19 cellular contexts compared by ENCODE assay signal in the genomic region with DNA sequence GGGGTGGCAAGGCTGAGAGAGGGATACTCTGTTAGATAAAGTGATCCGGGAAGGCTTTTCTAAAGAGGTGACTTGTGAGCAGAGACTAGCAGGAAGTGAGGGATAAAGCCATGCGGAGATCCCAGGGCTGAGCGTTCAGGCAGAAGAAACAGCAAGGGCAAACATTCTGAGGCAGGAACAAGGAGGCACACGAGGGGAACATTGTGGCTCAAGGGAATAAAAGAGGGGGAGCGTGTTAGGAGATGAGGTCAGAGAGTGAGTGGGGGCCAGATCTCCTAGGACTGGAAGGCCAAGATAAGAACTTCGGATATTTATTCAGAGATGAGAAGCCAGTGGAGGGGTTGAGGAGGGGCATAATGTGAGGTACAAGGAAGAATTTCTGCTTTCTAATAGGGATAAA.
DNase-seq lines count a peak whose midpoint lies in the region; ATAC-seq and TF ChIP-seq lines count a peak whose summit lies in the region.
"Had no signal": no experiment of that assay in that cellular context is flagged by ENCODE, and none has a peak within 500 bp of the region (broad histone marks: within the 10 kb centered on the region; RNA-seq: fewer than 3 reads in every experiment).

No MANE protein-coding gene starts in this region.

- peak overlapping the region in 1 of 8 donors; percentile 35 for H3K27ac Mint-ChIP-seq in CD8-positive, alpha-beta memory T cell
- H3K27ac Mint-ChIP-seq in WTC11, result no peak overlapping the region
- H3K27ac Mint-ChIP-seq in glutamatergic neuron (ENCODE audit: unreplicated experiment), result no peak overlapping the region
- H3K27ac Mint-ChIP-seq: IgD-negative memory B cell had no signal

- no peaks in the 10 kb centered on the region for H3K9me3 ChIP-seq in CD8-positive, alpha-beta memory T cell (ENCODE audit: low read length)
- H3K9me3 ChIP-seq in HEK293 (ENCODE audit: control insufficient read depth, insufficient read depth, low read depth, low read length) (no peaks in the 10 kb centered on the region), mesodermal cell (ENCODE audit: control insufficient read depth, low read length) (no peaks in the 10 kb centered on the region)
- H3K9me3 ChIP-seq: MG63, SJSA1 had no signal

- peaks cover 4 to 20% of the 10 kb centered on the region in 2 donors for H3K27me3 Mint-ChIP-seq in CD8-positive, alpha-beta memory T cell
- H3K27me3 Mint-ChIP-seq in WTC11 (ENCODE audit: low read depth), result peaks cover 6% of the 10 kb centered on the region
- peaks cover 7% of the 10 kb centered on the region for H3K27me3 Mint-ChIP-seq in glutamatergic neuron (ENCODE audit: unreplicated experiment)

- peaks cover 7% of the 10 kb centered on the region for H3K4me1 ChIP-seq in CD8-positive, alpha-beta memory T cell (ENCODE audit: insufficient read depth, low read length)
- H3K4me1 ChIP-seq in HEK293 (ENCODE audit: control insufficient read depth, insufficient read depth, low read length) (no peaks in the 10 kb centered on the region; the same call in 1 of the 2 replicates), mesodermal cell (ENCODE audit: control insufficient read depth, insufficient read depth, low read length, poor library complexity, severe bottlenecking) (peaks cover 36% of the 10 kb centered on the region)

- H3K4me3 ChIP-seq in CD8-positive, alpha-beta memory T cell (ENCODE audit: low read length), result no peak overlapping the region
- H3K4me3 ChIP-seq in HEK293 (ENCODE audit: low read depth, low read length), result no peak overlapping the region
- H3K4me3 ChIP-seq in mesodermal cell (ENCODE audit: extremely low read depth, insufficient read depth, low read length, poor library complexity, severe bottlenecking), result no peak overlapping the region
- H3K4me3 ChIP-seq: MG63, SJSA1 had no signal

- ATAC-seq in WTC11 (peak; percentile 49), HG03097 (IDR thresholded peaks at IDR 0.05; ENCODE audit: low FRiP score, unreplicated experiment) (no peak)

- peak overlapping the region; percentile 43 for H3K27ac ChIP-seq in CD8-positive, alpha-beta memory T cell (ENCODE audit: low read depth, low read length)
- H3K27ac ChIP-seq in HEK293 (ENCODE audit: extremely low read depth, low read depth, low read length) (no peak overlapping the region), mesodermal cell (ENCODE audit: low read depth, low read length, severe bottlenecking) (peak overlapping the region; percentile 2)
- H3K27ac ChIP-seq: SJSA1 had no signal

- H3K9me3 Mint-ChIP-seq in CD8-positive, alpha-beta memory T cell, result no peaks in the 10 kb centered on the region
- H3K9me3 Mint-ChIP-seq in WTC11 (no peaks in the 10 kb centered on the region), glutamatergic neuron (ENCODE audit: unreplicated experiment) (peaks cover 4% of the 10 kb centered on the region)

- CTCF ChIA-PET in CD8-positive, alpha-beta memory T cell (lab: Charles Lee), result no interaction called here
- CTCF ChIA-PET in HEK293 (lab: Yijun Ruan, JAX) (interaction anchor here (1.2 kb wide), 1 partner anchor 17 kb away, joined by 4 read pairs; no protein-coding TSS in a partner anchor), WTC11 (lab: Charles Lee) (interaction anchor here (1.7 to 2.3 kb wide), 2 partner anchors 26 to 56 kb away, joined by 5 to 8 read pairs; no protein-coding TSS in a partner anchor)

- peaks cover 6 to 11% (median 6%) of the 10 kb centered on the region in 3 donors for H3K4me1 Mint-ChIP-seq in CD8-positive, alpha-beta memory T cell
- H3K4me1 Mint-ChIP-seq in WTC11 (peaks cover 24% of the 10 kb centered on the region), glutamatergic neuron (ENCODE audit: low read depth, unreplicated experiment) (peaks cover 29% of the 10 kb centered on the region)

- WGBS in mesodermal cell (ENCODE audit: insufficient coverage in 2 of 2), 2 experiments, result 69 to 74% methylated on average over 6 of the region's 6 CpGs

- TF ChIP-seq CTCF in HEK293 (tag by site-specific recombination; IDR thresholded peaks at IDR 0.05), result no peak
- TF ChIP-seq CTCF in WTC11 (IDR thresholded peaks at IDR 0.05), result no peak
- TF ChIP-seq CTCF in glutamatergic neuron (IDR thresholded peaks at IDR 0.05; ENCODE audit: partially characterized antibody, unreplicated experiment), result no peak

- DNase-seq in CD8-positive, alpha-beta memory T cell, result no peak
- DNase-seq in WTC11 (ENCODE audit: low spot score) (no peak), glutamatergic neuron (no peak), pons (ENCODE audit: low spot score) (no peak), NCI-H82 treated with DMSO at 0.1 percent for 48 hours (lab: John Stamatoyannopoulos, UW; ENCODE audit: unreplicated experiment) (no peak)
- DNase-seq: C1 segment of cervical spinal cord, DMS 273 treated with DMSO at 0.1 percent for 48 hours, DND-41, H7, Kasumi-1, MG63, NCI-H1048, NCI-H2081, NCI-H524 had no signal

- H3K36me3 Mint-ChIP-seq in CD8-positive, alpha-beta memory T cell, result no peaks in the 10 kb centered on the region
- H3K36me3 Mint-ChIP-seq in WTC11 (no peaks in the 10 kb centered on the region), glutamatergic neuron (ENCODE audit: unreplicated experiment) (no peaks in the 10 kb centered on the region)

- H3K36me3 ChIP-seq in CD8-positive, alpha-beta memory T cell (ENCODE audit: insufficient read depth, low read length), result no peaks in the 10 kb centered on the region
- no peaks in the 10 kb centered on the region for H3K36me3 ChIP-seq in HEK293 (ENCODE audit: control insufficient read depth in 2 of 2, insufficient read depth in 1 of 2, low read length in 2 of 2)
- H3K36me3 ChIP-seq in mesodermal cell (ENCODE audit: control insufficient read depth, insufficient read depth, low read length), result no peaks in the 10 kb centered on the region
- H3K36me3 ChIP-seq: MG63, SJSA1 had no signal

- POLR2A ChIA-PET in CD8-positive, alpha-beta memory T cell (lab: Charles Lee), result no interaction called here
- POLR2A ChIA-PET in HEK293 (lab: Yijun Ruan, JAX) (no interaction called here), WTC11 (lab: Charles Lee) (no interaction called here)

- no peak overlapping the region for H3K4me3 Mint-ChIP-seq in CD8-positive, alpha-beta memory T cell
- no peak overlapping the region for H3K4me3 Mint-ChIP-seq in WTC11
- no peak overlapping the region for H3K4me3 Mint-ChIP-seq in glutamatergic neuron (ENCODE audit: unreplicated experiment)
- H3K4me3 Mint-ChIP-seq: IgD-negative memory B cell had no signal

- H3K27me3 ChIP-seq in CD8-positive, alpha-beta memory T cell (ENCODE audit: insufficient read depth, low read length, poor library complexity, severe bottlenecking), result no peaks in the 10 kb centered on the region
- H3K27me3 ChIP-seq: MG63, SJSA1 had no signal

TF ChIP-seq in HEK293, 187 proteins besides CTCF, POLR2A, EP300 and RAD21 (continues in another document):
- no peak for TF ChIP-seq ZNF10 (tag by site-specific recombination; IDR thresholded peaks at IDR 0.05)
- TF ChIP-seq, protein P1, sequence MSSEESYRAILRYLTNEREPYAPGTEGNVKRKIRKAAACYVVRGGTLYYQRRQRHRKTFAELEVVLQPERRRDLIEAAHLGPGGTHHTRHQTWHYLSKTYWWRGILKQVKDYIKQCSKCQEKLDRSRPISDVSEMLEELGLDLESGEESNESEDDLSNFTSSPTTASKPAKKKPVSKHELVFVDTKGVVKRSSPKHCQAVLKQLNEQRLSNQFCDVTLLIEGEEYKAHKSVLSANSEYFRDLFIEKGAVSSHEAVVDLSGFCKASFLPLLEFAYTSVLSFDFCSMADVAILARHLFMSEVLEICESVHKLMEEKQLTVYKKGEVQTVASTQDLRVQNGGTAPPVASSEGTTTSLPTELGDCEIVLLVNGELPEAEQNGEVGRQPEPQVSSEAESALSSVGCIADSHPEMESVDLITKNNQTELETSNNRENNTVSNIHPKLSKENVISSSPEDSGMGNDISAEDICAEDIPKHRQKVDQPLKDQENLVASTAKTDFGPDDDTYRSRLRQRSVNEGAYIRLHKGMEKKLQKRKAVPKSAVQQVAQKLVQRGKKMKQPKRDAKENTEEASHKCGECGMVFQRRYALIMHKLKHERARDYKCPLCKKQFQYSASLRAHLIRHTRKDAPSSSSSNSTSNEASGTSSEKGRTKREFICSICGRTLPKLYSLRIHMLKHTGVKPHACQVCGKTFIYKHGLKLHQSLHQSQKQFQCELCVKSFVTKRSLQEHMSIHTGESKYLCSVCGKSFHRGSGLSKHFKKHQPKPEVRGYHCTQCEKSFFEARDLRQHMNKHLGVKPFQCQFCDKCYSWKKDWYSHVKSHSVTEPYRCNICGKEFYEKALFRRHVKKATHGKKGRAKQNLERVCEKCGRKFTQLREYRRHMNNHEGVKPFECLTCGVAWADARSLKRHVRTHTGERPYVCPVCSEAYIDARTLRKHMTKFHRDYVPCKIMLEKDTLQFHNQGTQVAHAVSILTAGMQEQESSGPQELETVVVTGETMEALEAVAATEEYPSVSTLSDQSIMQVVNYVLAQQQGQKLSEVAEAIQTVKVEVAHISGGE (tag by site-specific recombination; conservative IDR thresholded peaks at IDR 0.05; ENCODE audit: low read depth), result no peak

TF ChIP-seq in WTC11, 78 proteins besides CTCF, POLR2A, EP300 and RAD21 (continues in another document):
- TF ChIP-seq SP1 (CRISPR knock-in tag; conservative IDR thresholded peaks at IDR 0.05) (no peak), GTF2I (CRISPR knock-in tag; conservative IDR thresholded peaks at IDR 0.05) (no peak), ETV6 (CRISPR knock-in tag; IDR thresholded peaks at IDR 0.05) (no peak), PRRX2 (CRISPR knock-in tag; IDR thresholded peaks at IDR 0.05) (no peak), JAZF1 (CRISPR knock-in tag; IDR thresholded peaks at IDR 0.05) (no peak), MYBL2 (CRISPR knock-in tag; IDR thresholded peaks at IDR 0.05) (no peak), HMGA2 (CRISPR knock-in tag; IDR thresholded peaks at IDR 0.05) (no peak), SMAD3 (CRISPR knock-in tag; IDR thresholded peaks at IDR 0.05; ENCODE audit: borderline replicate concordance) (no peak), ZNF317 (CRISPR knock-in tag; IDR thresholded peaks at IDR 0.05; ENCODE audit: borderline replicate concordance, low read depth) (no peak), ZNF219 (CRISPR knock-in tag; IDR thresholded peaks at IDR 0.05; ENCODE audit: borderline replicate concordance) (no peak)
- TF ChIP-seq, protein P2, sequence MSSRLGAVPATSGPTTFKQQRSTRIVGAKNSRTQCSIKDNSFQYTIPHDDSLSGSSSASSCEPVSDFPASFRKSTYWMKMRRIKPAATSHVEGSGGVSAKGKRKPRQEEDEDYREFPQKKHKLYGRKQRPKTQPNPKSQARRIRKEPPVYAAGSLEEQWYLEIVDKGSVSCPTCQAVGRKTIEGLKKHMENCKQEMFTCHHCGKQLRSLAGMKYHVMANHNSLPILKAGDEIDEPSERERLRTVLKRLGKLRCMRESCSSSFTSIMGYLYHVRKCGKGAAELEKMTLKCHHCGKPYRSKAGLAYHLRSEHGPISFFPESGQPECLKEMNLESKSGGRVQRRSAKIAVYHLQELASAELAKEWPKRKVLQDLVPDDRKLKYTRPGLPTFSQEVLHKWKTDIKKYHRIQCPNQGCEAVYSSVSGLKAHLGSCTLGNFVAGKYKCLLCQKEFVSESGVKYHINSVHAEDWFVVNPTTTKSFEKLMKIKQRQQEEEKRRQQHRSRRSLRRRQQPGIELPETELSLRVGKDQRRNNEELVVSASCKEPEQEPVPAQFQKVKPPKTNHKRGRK (CRISPR knock-in tag; IDR thresholded peaks at IDR 0.05; ENCODE audit: borderline replicate concordance), result no peak
